Comparison of ENCODE assay signal across 13 cellular contexts in the genomic region with DNA sequence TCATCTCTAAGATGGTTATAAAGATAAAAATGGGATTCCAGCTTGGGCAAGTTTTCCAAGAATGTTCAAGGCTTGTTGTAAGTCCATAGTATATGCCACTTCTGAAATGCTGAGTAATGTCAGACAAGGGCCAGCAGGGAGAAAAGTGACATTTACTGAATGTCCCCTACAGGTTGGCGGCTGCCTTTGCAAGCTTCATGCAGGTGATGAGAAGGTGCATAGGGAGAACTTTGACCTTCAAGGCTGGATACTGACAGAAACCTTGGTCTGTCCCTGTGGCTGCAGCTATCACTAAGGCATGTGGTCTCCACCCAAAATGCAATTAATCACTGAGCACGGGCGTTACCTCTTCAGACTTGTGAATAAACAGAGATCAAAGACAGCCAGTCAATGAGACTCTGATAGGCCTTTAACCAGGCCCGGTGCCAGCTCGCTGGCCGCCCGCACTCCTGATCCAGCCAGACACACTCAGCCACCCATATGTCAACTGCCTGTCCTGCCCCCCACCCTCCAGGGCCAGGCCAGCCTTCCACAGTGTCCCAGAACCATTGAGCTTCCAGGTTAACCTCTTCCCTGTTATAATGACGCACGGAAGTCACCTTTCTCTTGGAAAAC. TPM values are rescaled to one million over a fixed set of nuclear protein-coding genes. Genes with fewer than 3 reads are reported as not detected.
A peak's percentile ranks its signal among the peaks of the same experiment; 100 is the strongest.
DNase-seq lines count a peak whose midpoint lies in the region; ATAC-seq, FAIRE-seq and TF ChIP-seq lines count a peak whose summit lies in the region.
"Had no signal": no experiment of that assay in that cellular context is flagged by ENCODE, and none has a peak within 500 bp of the region (broad histone marks: within the 10 kb centered on the region; RNA-seq: fewer than 3 reads in every experiment).

No MANE protein-coding gene starts in this region.

- no peak overlapping the region for H3K4me3 Mint-ChIP-seq in CD14-positive monocyte
- H3K4me3 Mint-ChIP-seq: activated CD4-positive, alpha-beta T cell treated with anti-CD3 and anti-CD28 coated beads, Interleukin-2, amount 10 ng/mL, durations not matched to agents 7 days and 5 days; activated naive CD4-positive, alpha-beta T cell treated with anti-CD3 and anti-CD28 coated beads, Interleukin-2, amount 50 U/mL, for 24 hours had no signal

- peak overlapping the region in 1 of 2 experiments; percentile 43; a peak in 3 of 6 replicates for H3K27ac ChIP-seq in A549
- H3K27ac ChIP-seq in Peyer's patch: peak overlapping the region in 3 of 4 donors; percentile 57 to 65 (median 63)
- H3K27ac ChIP-seq: BLaER1 had no signal

- no peak for TF ChIP-seq EP300 in A549 (IDR thresholded peaks at IDR 0.05)

- intact Hi-C loops in left colon (cut with DNase I, micrococcal nuclease): no loop called here
- intact Hi-C loops in CD14-positive monocyte (cut with micrococcal nuclease): no loop called here

- H3K4me1 Mint-ChIP-seq in CD14-positive monocyte: no peaks in the 10 kb centered on the region

- no peaks in the 10 kb centered on the region for H3K36me3 Mint-ChIP-seq in CD14-positive monocyte
- H3K36me3 Mint-ChIP-seq: activated naive CD4-positive, alpha-beta T cell treated with anti-CD3 and anti-CD28 coated beads, Interleukin-2, amount 50 U/mL, for 24 hours had no signal

- peaks cover 3 to 13% (median 10%) of the 10 kb centered on the region in 3 donors for H3K27me3 Mint-ChIP-seq in CD14-positive monocyte (ENCODE audit: low read depth in 3 of 3)
- H3K27me3 Mint-ChIP-seq: activated CD4-positive, alpha-beta T cell treated with anti-CD3 and anti-CD28 coated beads, Interleukin-2, amount 10 ng/mL, durations not matched to agents 7 days and 5 days; activated naive CD4-positive, alpha-beta T cell treated with anti-CD3 and anti-CD28 coated beads, Interleukin-2, amount 50 U/mL, for 24 hours had no signal

- H3K4me3 ChIP-seq in A549 (no peak overlapping the region), Peyer's patch (no peak overlapping the region)
- H3K4me3 ChIP-seq: BLaER1 had no signal

- FAIRE-seq in A549 (lab: Jason Lieb, UNC): peak; percentile 59

- no peaks in the 10 kb centered on the region for H3K27me3 ChIP-seq in Peyer's patch
- H3K27me3 ChIP-seq: BLaER1 had no signal

- CTCF ChIA-PET in A549 (lab: Yijun Ruan, JAX): interaction anchor here (0.7 to 2.4 kb wide), 8 partner anchors 10 to 65 kb away, joined by 3 to 11 read pairs (median 4); no protein-coding TSS in a partner anchor

- TF ChIP-seq POLR2A in A549 (IDR thresholded peaks at IDR 0.05; ENCODE audit: low read length) (no peak), Peyer's patch (IDR thresholded peaks at IDR 0.05) (no peak)

- TF ChIP-seq CTCF in A549 (IDR thresholded peaks at IDR 0.05): no peak
- TF ChIP-seq CTCF in Peyer's patch (IDR thresholded peaks at IDR 0.05): peak in 3 of 6 experiments; percentile 84 to 94 (median 93)
- no peak for TF ChIP-seq CTCF in CD14-positive monocyte (IDR thresholded peaks at IDR 0.05)

- H3K9me3 ChIP-seq in A549 (no peaks in the 10 kb centered on the region), Peyer's patch (no peaks in the 10 kb centered on the region)
- H3K9me3 ChIP-seq: BLaER1 had no signal

- peak overlapping the region; percentile 36 for H3K4me2 ChIP-seq in A549

- peaks cover 0 to 9% (median 3%) of the 10 kb centered on the region in 7 donors for H3K9me3 Mint-ChIP-seq in CD14-positive monocyte
- H3K9me3 Mint-ChIP-seq: activated naive CD4-positive, alpha-beta T cell treated with anti-CD3 and anti-CD28 coated beads, Interleukin-2, amount 50 U/mL, for 24 hours had no signal

- no peak for TF ChIP-seq RAD21 in A549 (conservative IDR thresholded peaks at IDR 0.05 in 1 of 2, IDR thresholded peaks at IDR 0.05 in 1 of 2)

- no peaks in the 10 kb centered on the region for H3K36me3 ChIP-seq in Peyer's patch
- H3K36me3 ChIP-seq: BLaER1 had no signal

- H3K27ac Mint-ChIP-seq in CD14-positive monocyte: peak overlapping the region in 1 of 7 donors; percentile 21
- H3K27ac Mint-ChIP-seq: activated CD4-positive, alpha-beta T cell treated with anti-CD3 and anti-CD28 coated beads, Interleukin-2, amount 10 ng/mL, durations not matched to agents 7 days and 5 days; activated naive CD4-positive, alpha-beta T cell treated with anti-CD3 and anti-CD28 coated beads, Interleukin-2, amount 50 U/mL, for 24 hours had no signal

- H3K4me1 ChIP-seq in A549 (peaks cover 35% of the 10 kb centered on the region), Peyer's patch (peaks cover 0 to 19% (median 2%) of the 10 kb centered on the region in 4 donors)

- POLR2A ChIA-PET in A549 (lab: Yijun Ruan, JAX): no interaction called here

- 61% methylated on average over 9 of the region's 9 CpGs for WGBS in A549 (ENCODE audit: missing lambda C conversion rate)

- peak; percentile 64 to 65; a peak in 5 of 6 replicates for ATAC-seq in A549
- ATAC-seq in left colon: peak; percentile 86
- no peak for ATAC-seq in stimulated activated naive CD8-positive, alpha-beta T cell treated with anti-CD3 and anti-CD28 coated beads, Interleukin-15, Interleukin-2, amounts not matched to agents 100 U/mL and 50 U/mL, for 24 hours
- ATAC-seq: SK-N-SH treated with all-trans-retinoic acid at 6 μM for 48 hours had no signal

- DNase-seq in A549 (ENCODE audit: low read depth in 1 of 2, low spot score in 1 of 2): peak; percentile 57 to 70
- DNase-seq in HT-29 (ENCODE audit: low spot score): peak; percentile 99
- DNase-seq in Peyer's patch: peak in 2 of 3 donors; percentile 88 to 90
- DNase-seq in left colon: peak; percentile 81 to 85
- no peak for DNase-seq in stimulated activated naive CD8-positive, alpha-beta T cell treated with anti-CD3 and anti-CD28 coated beads, Interleukin-15, Interleukin-2, amounts not matched to agents 100 U/mL and 50 U/mL, for 24 hours
- no peak for DNase-seq in NCI-H128 (lab: John Stamatoyannopoulos, UW; ENCODE audit: unreplicated experiment)
- DNase-seq in CD14-positive monocyte (ENCODE audit: low spot score): no peak
- DNase-seq in globus pallidus (ENCODE audit: low spot score): no peak
- DNase-seq: activated CD4-positive, alpha-beta T cell treated with anti-CD3 and anti-CD28 coated beads, Interleukin-2, amount 10 ng/mL, durations not matched to agents 7 days and 5 days; glutamatergic neuron had no signal

TF ChIP-seq in A549, 52 proteins besides CTCF, POLR2A, EP300 and RAD21:
- peak; percentile 58; the same call in 1 of the 2 replicates for TF ChIP-seq GATA3 (IDR thresholded peaks at IDR 0.05; ENCODE audit: borderline replicate concordance)
- TF ChIP-seq KDM1A (IDR thresholded peaks at IDR 0.05; ENCODE audit: low read depth): no peak
- peak; percentile 35 for TF ChIP-seq MAFK (IDR thresholded peaks at IDR 0.05; ENCODE audit: partially characterized antibody)
- 0 out of 2 replicates have a peak, but pooled peaks have one; percentile 21 for TF ChIP-seq HOXB5 (CRISPR knock-in tag; IDR thresholded peaks at IDR 0.05)

RNA-seq across cellular contexts. Expression of gene AXIN2, which starts 26.9 kb away (rescaled TPM):
- polyA plus RNA-seq in A549 (2011; rRNA removed): 4.0 and 4.5 TPM in 2 replicates
- 1.0 and 1.2 TPM in 2 replicates for polyA plus RNA-seq in A549 (2012; cell fraction: cytosol; rRNA removed)
- 1.9 and 2.5 TPM in 2 replicates for polyA plus RNA-seq in A549 (2012; cell fraction: nucleus; rRNA removed)
- 3.3 to 4.9 TPM (median 4.8 TPM) in 3 replicates for polyA plus RNA-seq in A549 (2017; fragmentation: RNase III; extraction: RNeasy Plus Mini Kit Qiagen cat#74134 plus additional on column Dnase treatment)
- 4.9 and 5.4 TPM in 2 replicates for polyA minus RNA-seq in A549 (2011; rRNA and poly(A)+ RNA removed)
- 58.9 and 72.1 TPM in 2 replicates for total RNA-seq in HT-29 (2014; rRNA removed; shearing (Covaris generic))
- 10 to 100 TPM; 16.5 to 69.3 (median 29.4) TPM for total RNA-seq in Peyer's patch
- total RNA-seq in left colon: 10 to 100 TPM; 27.0 to 46.5 TPM
- polyA plus RNA-seq in CD14-positive monocyte: under 1 TPM in 1 of 2 donors, not detected in 1; 0.10 TPM

Comparison
In these comparisons a context has a peak if more than half of its experiments do, and no peak if none do; other contexts are left out.
1. DNase-seq: peak in A549 (2 of 2), HT-29 (single experiment), Peyer's patch (2 of 3) and left colon (2 of 2); none in stimulated activated naive CD8-positive, alpha-beta T cell treated with anti-CD3 and anti-CD28 coated beads, Interleukin-15, Interleukin-2, amounts not matched to agents 100 U/mL and 50 U/mL, for 24 hours (single experiment), NCI-H128 (single experiment), CD14-positive monocyte (single experiment) and globus pallidus (single experiment).